10 cellular contexts compared by ENCODE assay signal in genomic region chr13:20219585-20219984, GRCh38. TPM values are rescaled to one million over a fixed set of nuclear protein-coding genes. Genes with fewer than 3 reads are reported as not detected.
DNase-seq lines count a peak whose midpoint lies in the region; ATAC-seq and TF ChIP-seq lines count a peak whose summit lies in the region.
"Had no signal": no experiment of that assay in that cellular context is flagged by ENCODE, and none has a peak within 500 bp of the region (broad histone marks: within the 10 kb centered on the region; RNA-seq: fewer than 3 reads in every experiment).

No MANE protein-coding gene starts in this region.

- TF ChIP-seq CTCF in MM.1S (IDR thresholded peaks at IDR 0.05; ENCODE audit: low read length), result no peak
- TF ChIP-seq CTCF in foreskin keratinocyte (conservative IDR thresholded peaks at IDR 0.05), result no peak

- no peaks in the 10 kb centered on the region for H3K27me3 Mint-ChIP-seq in activated T-cell treated with anti-CD3 and anti-CD28 coated beads, Interleukin-2, amount 50 U/mL, for 72 hours (ENCODE audit: low read depth)
- peaks cover 8% of the 10 kb centered on the region for H3K27me3 Mint-ChIP-seq in stimulated activated naive CD8-positive, alpha-beta T cell treated with anti-CD3 and anti-CD28 coated beads, Interleukin-15, Interleukin-2, amounts not matched to agents 100 ng/mL and 50 ng/mL, for 24 hours

- H3K27ac Mint-ChIP-seq in activated T-cell treated with anti-CD3 and anti-CD28 coated beads, Interleukin-2, amount 50 U/mL, for 72 hours, result peak overlapping the region; percentile 55
- H3K27ac Mint-ChIP-seq in stimulated activated naive CD8-positive, alpha-beta T cell treated with anti-CD3 and anti-CD28 coated beads, Interleukin-15, Interleukin-2, amounts not matched to agents 100 ng/mL and 50 ng/mL, for 24 hours, result peak overlapping the region; percentile 60

- peaks cover 0 to 2% of the 10 kb centered on the region in 2 donors for H3K9me3 Mint-ChIP-seq in activated T-cell treated with anti-CD3 and anti-CD28 coated beads, Interleukin-2, amount 50 U/mL, for 72 hours
- no peaks in the 10 kb centered on the region for H3K9me3 Mint-ChIP-seq in stimulated activated naive CD8-positive, alpha-beta T cell treated with anti-CD3 and anti-CD28 coated beads, Interleukin-15, Interleukin-2, amounts not matched to agents 100 ng/mL and 50 ng/mL, for 24 hours

- no peaks in the 10 kb centered on the region for H3K36me3 ChIP-seq in MM.1S (replicated peaks; ENCODE audit: insufficient read depth, low read length)

- H3K4me1 ChIP-seq in MM.1S (ENCODE audit: low read length), result peaks cover 13% of the 10 kb centered on the region
- no peaks in the 10 kb centered on the region for H3K4me1 ChIP-seq in foreskin keratinocyte

- H3K27ac ChIP-seq in MM.1S (ENCODE audit: low read length) (peak overlapping the region; percentile 76), foreskin keratinocyte (no peak overlapping the region)

- H3K36me3 Mint-ChIP-seq in activated T-cell treated with anti-CD3 and anti-CD28 coated beads, Interleukin-2, amount 50 U/mL, for 72 hours (ENCODE audit: insufficient read depth in 2 of 2), result no peaks in the 10 kb centered on the region
- H3K36me3 Mint-ChIP-seq in stimulated activated naive CD8-positive, alpha-beta T cell treated with anti-CD3 and anti-CD28 coated beads, Interleukin-15, Interleukin-2, amounts not matched to agents 100 ng/mL and 50 ng/mL, for 24 hours (ENCODE audit: low read depth), result no peaks in the 10 kb centered on the region

- H3K4me2 ChIP-seq in MM.1S (ENCODE audit: low read depth, low read length), result peak overlapping the region; percentile 54

- peak; percentile 81 to 88 for ATAC-seq in activated T-cell treated with anti-CD3 and anti-CD28 coated beads, Interleukin-2, amount 50 U/mL, for 72 hours (replicated peaks in 1 of 2)
- ATAC-seq in HG02623 (IDR thresholded peaks at IDR 0.05; ENCODE audit: unreplicated experiment) (peak; percentile 93), foreskin keratinocyte (no peak)

- H3K4me3 Mint-ChIP-seq in activated T-cell treated with anti-CD3 and anti-CD28 coated beads, Interleukin-2, amount 50 U/mL, for 72 hours, result peak overlapping the region; percentile 69 to 73
- H3K4me3 Mint-ChIP-seq in stimulated activated naive CD8-positive, alpha-beta T cell treated with anti-CD3 and anti-CD28 coated beads, Interleukin-15, Interleukin-2, amounts not matched to agents 100 ng/mL and 50 ng/mL, for 24 hours, result peak overlapping the region; percentile 59

- H3K9ac ChIP-seq in MM.1S (ENCODE audit: low read length), result no peak overlapping the region; the same call in 1 of the 2 replicates

- peak overlapping the region; percentile 69; the same call in 1 of the 2 replicates for H2AFZ ChIP-seq in MM.1S (ENCODE audit: low read length)

- 0 out of 2 replicates have a peak overlapping the region, but pooled peaks have one; percentile 29 for H3K4me3 ChIP-seq in MM.1S (ENCODE audit: low read length)

- no peaks in the 10 kb centered on the region for H3K27me3 ChIP-seq in MM.1S (replicated peaks; ENCODE audit: insufficient read depth, low read length)
- no peaks in the 10 kb centered on the region for H3K27me3 ChIP-seq in foreskin keratinocyte

- no peaks in the 10 kb centered on the region for H3K79me2 ChIP-seq in MM.1S (ENCODE audit: low read length)

- H4K20me1 ChIP-seq in MM.1S (ENCODE audit: insufficient read depth, low read length), result no peaks in the 10 kb centered on the region

- no peaks in the 10 kb centered on the region for H3K9me3 ChIP-seq in MM.1S (replicated peaks; ENCODE audit: insufficient read depth, low read length)

- H3K4me1 Mint-ChIP-seq in activated T-cell treated with anti-CD3 and anti-CD28 coated beads, Interleukin-2, amount 50 U/mL, for 72 hours (ENCODE audit: low read depth), result peaks cover 33% of the 10 kb centered on the region
- peaks cover 18% of the 10 kb centered on the region for H3K4me1 Mint-ChIP-seq in stimulated activated naive CD8-positive, alpha-beta T cell treated with anti-CD3 and anti-CD28 coated beads, Interleukin-15, Interleukin-2, amounts not matched to agents 100 ng/mL and 50 ng/mL, for 24 hours (ENCODE audit: low read depth)

- DNase-seq in activated T-cell treated with anti-CD3 and anti-CD28 coated beads, Interleukin-2, amount 50 U/mL, for 72 hours, result no peak
- DNase-seq in activated T-cell treated with anti-CD3 and anti-CD28 coated beads for 4 hours, result no peak
- DNase-seq in MM.1S, result peak; percentile 60
- no peak for DNase-seq in NCI-H2227 (lab: John Stamatoyannopoulos, UW; ENCODE audit: unreplicated experiment)
- DNase-seq in foreskin keratinocyte, result no peak
- no peak for DNase-seq in epidermal melanocyte (ENCODE audit: insufficient read length, low spot score)
- DNase-seq: activated CD8-positive, alpha-beta memory T cell treated with anti-CD3 and anti-CD28 coated beads, Interleukin-2, amount 50 U/mL, for 48 hours had no signal

- H3K9me2 ChIP-seq in MM.1S (replicated peaks; ENCODE audit: insufficient read depth, low read length), result no peaks in the 10 kb centered on the region

- H3F3A ChIP-seq in MM.1S (ENCODE audit: insufficient read depth, low read length), result 0 out of 2 replicates have a peak, but pooled peaks cover 11% of the 10 kb centered on the region

RNA-seq across cellular contexts. Expression of gene GJB6, which starts 12.5 kb away (rescaled TPM):
- 1 to 10 TPM; 4.0 to 9.5 TPM for total RNA-seq in activated T-cell treated with anti-CD3 and anti-CD28 coated beads, Interleukin-2, amount 50 U/mL, for 72 hours
- 8.7 and 19.0 TPM in 2 replicates for total RNA-seq in foreskin keratinocyte
- polyA plus RNA-seq in foreskin keratinocyte, result 6.2 and 12.4 TPM in 2 replicates
- total RNA-seq: posterior vena cava had no signal

RNA-seq across cellular contexts. Expression of gene GJB2, which starts 26.8 kb away (rescaled TPM):
- total RNA-seq in activated T-cell treated with anti-CD3 and anti-CD28 coated beads, Interleukin-2, amount 50 U/mL, for 72 hours, result 1 to 10 TPM; 1.8 to 5.9 TPM
- 229 and 393 TPM in 2 replicates for total RNA-seq in foreskin keratinocyte
- polyA plus RNA-seq in foreskin keratinocyte, result 203 and 308 TPM in 2 replicates

RNA-seq across cellular contexts. Expression of gene GJA3, which starts 58.7 kb away (rescaled TPM):
- under 1 TPM; 0.67 to 0.74 TPM for total RNA-seq in activated T-cell treated with anti-CD3 and anti-CD28 coated beads, Interleukin-2, amount 50 U/mL, for 72 hours
- 0.07 and 0.11 TPM in 2 replicates for total RNA-seq in foreskin keratinocyte
- polyA plus RNA-seq in foreskin keratinocyte, result 0.01 and 0.03 TPM in 2 replicates
- total RNA-seq: posterior vena cava had no signal

Comparison
In these comparisons a context has a peak if more than half of its experiments do, and no peak if none do; other contexts are left out.
1. RNA of gene GJB2, which starts 26.8 kb away (total RNA-seq): 229 to 393 TPM in foreskin keratinocyte; 1.8 to 5.9 TPM in activated T-cell treated with anti-CD3 and anti-CD28 coated beads, Interleukin-2, amount 50 U/mL, for 72 hours; every median in the first group is over 10 times any median in the second.